In genomic region chr15:67130673-67131601, GRCh38 we compare ENCODE assay signal across 9 cellular contexts.
DNase-seq lines count a peak whose midpoint lies in the region; ATAC-seq lines count a peak whose summit lies in the region.
"Had no signal": no experiment of that assay in that cellular context is flagged by ENCODE, and none has a peak within 500 bp of the region (broad histone marks: within the 10 kb centered on the region; RNA-seq: fewer than 3 reads in every experiment).

No MANE protein-coding gene starts in this region.

- ATAC-seq in stimulated activated effector memory CD8-positive, alpha-beta T cell treated with anti-CD3 and anti-CD28 coated beads, Interleukin-12 subunit alpha, Interleukin-12 subunit beta, amount 100 ng/mL, for 72 hours, result peak; percentile 65
- ATAC-seq in HG03521 (IDR thresholded peaks at IDR 0.05; ENCODE audit: unreplicated experiment), result no peak

- H3K27ac Mint-ChIP-seq in activated CD4-positive, alpha-beta memory T cell treated with anti-CD3 and anti-CD28 coated beads for 36 hours, result peak overlapping the region; percentile 72
- H3K27ac Mint-ChIP-seq in stimulated activated effector memory CD8-positive, alpha-beta T cell treated with anti-CD3 and anti-CD28 coated beads, Interleukin-12 subunit alpha, Interleukin-12 subunit beta, amount 100 ng/mL, for 72 hours, result peak overlapping the region; percentile 76

- H3K4me1 Mint-ChIP-seq in activated CD4-positive, alpha-beta memory T cell treated with anti-CD3 and anti-CD28 coated beads for 36 hours (ENCODE audit: low read depth), result peaks cover 92% of the 10 kb centered on the region
- H3K4me1 Mint-ChIP-seq in stimulated activated effector memory CD8-positive, alpha-beta T cell treated with anti-CD3 and anti-CD28 coated beads, Interleukin-12 subunit alpha, Interleukin-12 subunit beta, amount 100 ng/mL, for 72 hours, result peaks cover 87% of the 10 kb centered on the region

- peaks cover 10% of the 10 kb centered on the region for H3K36me3 Mint-ChIP-seq in activated CD4-positive, alpha-beta memory T cell treated with anti-CD3 and anti-CD28 coated beads for 36 hours
- H3K36me3 Mint-ChIP-seq in stimulated activated effector memory CD8-positive, alpha-beta T cell treated with anti-CD3 and anti-CD28 coated beads, Interleukin-12 subunit alpha, Interleukin-12 subunit beta, amount 100 ng/mL, for 72 hours, result peaks cover 20% of the 10 kb centered on the region

- no peaks in the 10 kb centered on the region for H3K9me3 Mint-ChIP-seq in activated CD4-positive, alpha-beta memory T cell treated with anti-CD3 and anti-CD28 coated beads for 36 hours
- H3K9me3 Mint-ChIP-seq in stimulated activated effector memory CD8-positive, alpha-beta T cell treated with anti-CD3 and anti-CD28 coated beads, Interleukin-12 subunit alpha, Interleukin-12 subunit beta, amount 100 ng/mL, for 72 hours, result no peaks in the 10 kb centered on the region

- DNase-seq in DMS79 treated with DMSO at 0.1 percent for 48 hours (lab: John Stamatoyannopoulos, UW) (peak; percentile 4), DMS79 (lab: John Stamatoyannopoulos, UW) (no peak), glomerular visceral epithelial cell (ENCODE audit: extremely low spot score) (peak; percentile 61), NCI-H345 (lab: John Stamatoyannopoulos, UW) (no peak), NCI-H1105 (lab: John Stamatoyannopoulos, UW) (no peak)
- DNase-seq in activated CD4-positive, alpha-beta memory T cell treated with anti-CD3 and anti-CD28 coated beads for 36 hours, result peak; percentile 31
- no peak for DNase-seq in stimulated activated effector memory CD8-positive, alpha-beta T cell treated with anti-CD3 and anti-CD28 coated beads, Interleukin-12 subunit alpha, Interleukin-12 subunit beta, amount 100 ng/mL, for 72 hours (ENCODE audit: low spot score in 2 of 2)
- DNase-seq: SHP77 had no signal

- POLR2A ChIA-PET in activated CD4-positive, alpha-beta memory T cell treated with anti-CD3 and anti-CD28 coated beads for 36 hours (lab: Charles Lee), result interaction anchor here (0.9 to 1.6 kb wide), 4 partner anchors 9 to 55 kb away, joined by 3 to 4 read pairs (median 4); no protein-coding TSS in a partner anchor

- intact Hi-C loops in activated CD4-positive, alpha-beta memory T cell treated with anti-CD3 and anti-CD28 coated beads for 36 hours (cut with micrococcal nuclease), result loop anchor here (5.0 kb wide), 2 partner anchors 46 to 64 kb away; partner anchors contain the start of gene SMAD3

- CTCF ChIA-PET in activated CD4-positive, alpha-beta memory T cell treated with anti-CD3 and anti-CD28 coated beads for 36 hours (lab: Charles Lee), result interaction anchor here (0.7 to 1.3 kb wide), 3 partner anchors 16 to 30 kb away, joined by 3 read pairs; no protein-coding TSS in a partner anchor

- no peaks in the 10 kb centered on the region for H3K27me3 Mint-ChIP-seq in activated CD4-positive, alpha-beta memory T cell treated with anti-CD3 and anti-CD28 coated beads for 36 hours

- H3K4me3 Mint-ChIP-seq in activated CD4-positive, alpha-beta memory T cell treated with anti-CD3 and anti-CD28 coated beads for 36 hours, result no peak overlapping the region
- H3K4me3 Mint-ChIP-seq in stimulated activated effector memory CD8-positive, alpha-beta T cell treated with anti-CD3 and anti-CD28 coated beads, Interleukin-12 subunit alpha, Interleukin-12 subunit beta, amount 100 ng/mL, for 72 hours, result peak overlapping the region; percentile 57

Comparison
In these comparisons a context has a peak if more than half of its experiments do, and no peak if none do; other contexts are left out.
1. DNase-seq: peak in DMS79 treated with DMSO at 0.1 percent for 48 hours (single experiment), activated CD4-positive, alpha-beta memory T cell treated with anti-CD3 and anti-CD28 coated beads for 36 hours (single experiment) and glomerular visceral epithelial cell (single experiment); none in DMS79 (single experiment), stimulated activated effector memory CD8-positive, alpha-beta T cell treated with anti-CD3 and anti-CD28 coated beads, Interleukin-12 subunit alpha, Interleukin-12 subunit beta, amount 100 ng/mL, for 72 hours (0 of 2), NCI-H345 (single experiment) and NCI-H1105 (single experiment).